ENCODE assay signal across 10 cellular contexts in genomic region chr9:127446720-127447415, GRCh38. TPM values are rescaled to one million over a fixed set of nuclear protein-coding genes. Genes with fewer than 3 reads are reported as not detected.
DNase-seq lines count a peak whose midpoint lies in the region; ATAC-seq and TF ChIP-seq lines count a peak whose summit lies in the region.
"Had no signal": no experiment of that assay in that cellular context is flagged by ENCODE, and none has a peak within 500 bp of the region (broad histone marks: within the 10 kb centered on the region; RNA-seq: fewer than 3 reads in every experiment).

No MANE protein-coding gene starts in this region.

- H3K4me1 Mint-ChIP-seq in central memory CD8-positive, alpha-beta T cell = peaks cover 35% of the 10 kb centered on the region

- intact Hi-C loops in PC-3 (cut with micrococcal nuclease) = no loop called here

- no peaks in the 10 kb centered on the region for H3K9me3 ChIP-seq in PC-3 (ENCODE audit: low read length)
- H3K9me3 ChIP-seq: suprapubic skin had no signal

- ATAC-seq in PC-3 (no peak; the same call in 1 of the 2 replicates), GM21737 (IDR thresholded peaks at IDR 0.05; ENCODE audit: unreplicated experiment) (no peak), HG03175 (IDR thresholded peaks at IDR 0.05; ENCODE audit: unreplicated experiment) (no peak), GM18498 (IDR thresholded peaks at IDR 0.05; ENCODE audit: unreplicated experiment) (no peak)
- ATAC-seq in central memory CD8-positive, alpha-beta T cell (replicated peaks; ENCODE audit: extremely low read depth, poor library complexity, severe bottlenecking) = no peak
- ATAC-seq: activated CD4-positive, CD25-positive, alpha-beta regulatory T cell treated with anti-CD3 and anti-CD28 coated beads, Interleukin-2, amount 50 U/mL, for 24 hours had no signal

- H4K20me1 ChIP-seq in PC-3 (ENCODE audit: low read length) = peaks cover 56% of the 10 kb centered on the region

- peaks cover 81% of the 10 kb centered on the region for H3K36me3 Mint-ChIP-seq in central memory CD8-positive, alpha-beta T cell (ENCODE audit: insufficient read depth)

- H3F3A ChIP-seq in PC-3 (ENCODE audit: low read length, unreplicated experiment) = peaks cover 7% of the 10 kb centered on the region

- no peak overlapping the region for H3K4me3 ChIP-seq in PC-3 (ENCODE audit: low read length)
- H3K4me3 ChIP-seq: suprapubic skin had no signal

- no peaks in the 10 kb centered on the region for H3K27me3 Mint-ChIP-seq in central memory CD8-positive, alpha-beta T cell

- H3K4me1 ChIP-seq in PC-3 (ENCODE audit: insufficient read depth, low read length) = peaks cover 9% of the 10 kb centered on the region; the same call in 1 of the 2 replicates

- H3K9ac ChIP-seq in PC-3 (ENCODE audit: low read length) = no peak overlapping the region

- CTCF ChIA-PET in PC-3 (lab: Charles Lee) = no interaction called here

- no peaks in the 10 kb centered on the region for H3K9me2 ChIP-seq in PC-3 (replicated peaks; ENCODE audit: low read length)

- DNase-seq in stimulated activated CD4-positive, alpha-beta T cell treated with anti-CD3 and anti-CD28 coated beads, Interleukin-15, amount 100 ng/mL, for 24 hours = peak; percentile 19
- DNase-seq in stimulated activated CD4-positive, alpha-beta T cell treated with anti-CD3 and anti-CD28 coated beads, Interleukin-2, amount 100 ng/mL, for 48 hours = no peak
- peak; percentile 18 for DNase-seq in PC-3
- DNase-seq in central memory CD8-positive, alpha-beta T cell (ENCODE audit: low spot score in 2 of 2) = no peak
- no peak for DNase-seq in HPDE6-E6E7 (ENCODE audit: extremely low spot score)

- H3K27ac ChIP-seq in PC-3 (ENCODE audit: low read length) = no peak overlapping the region
- H3K27ac ChIP-seq: suprapubic skin had no signal

- peaks cover 46% of the 10 kb centered on the region for H3K36me3 ChIP-seq in PC-3 (ENCODE audit: low read depth, low read length)

- H2AFZ ChIP-seq in PC-3 (ENCODE audit: low read length) = no peak overlapping the region

- H3K4me3 Mint-ChIP-seq in central memory CD8-positive, alpha-beta T cell = no peak overlapping the region

- H3K4me2 ChIP-seq in PC-3 (ENCODE audit: low read length) = no peak overlapping the region

- TF ChIP-seq CTCF in PC-3 (conservative IDR thresholded peaks at IDR 0.05; ENCODE audit: low read depth, low read length) = no peak

- POLR2A ChIA-PET in PC-3 (lab: Charles Lee; ENCODE audit: unreplicated experiment) = no interaction called here

- H3K27me3 ChIP-seq in PC-3 (ENCODE audit: low read length) = no peaks in the 10 kb centered on the region
- H3K27me3 ChIP-seq: suprapubic skin had no signal

- no TSS peak for BruUV-seq in PC-3 (replicated peaks; lab: Mats Ljungman, UMichigan)

- peak overlapping the region; percentile 44 for H3K27ac Mint-ChIP-seq in central memory CD8-positive, alpha-beta T cell (ENCODE audit: low read depth)

- H3K79me2 ChIP-seq in PC-3 (ENCODE audit: low read length) = peaks cover 38% of the 10 kb centered on the region

- no peaks in the 10 kb centered on the region for H3K9me3 Mint-ChIP-seq in central memory CD8-positive, alpha-beta T cell

RNA-seq across cellular contexts. Expression of gene RPL12, which starts 4.3 kb away (rescaled TPM):
- 1,109 and 1,417 TPM in 2 replicates for total RNA-seq in PC-3 (2014; rRNA removed)

RNA-seq across cellular contexts. Expression of gene LRSAM1, which starts 4.4 kb away (rescaled TPM):
- 9.6 and 11.1 TPM in 2 replicates for total RNA-seq in PC-3 (2014; rRNA removed)

RNA-seq across cellular contexts. Expression of gene ZNF79, which starts 22.7 kb away (rescaled TPM):
- 4.9 and 5.8 TPM in 2 replicates for total RNA-seq in PC-3 (2014; rRNA removed)

RNA-seq across cellular contexts. Expression of gene SLC2A8, which starts 49.9 kb away (rescaled TPM):
- 29.0 and 43.7 TPM in 2 replicates for total RNA-seq in PC-3 (2014; rRNA removed)

Comparison
In these comparisons a context has a peak if more than half of its experiments do, and no peak if none do; other contexts are left out.
1. DNase-seq: peak in stimulated activated CD4-positive, alpha-beta T cell treated with anti-CD3 and anti-CD28 coated beads, Interleukin-15, amount 100 ng/mL, for 24 hours (single experiment) and PC-3 (single experiment); none in stimulated activated CD4-positive, alpha-beta T cell treated with anti-CD3 and anti-CD28 coated beads, Interleukin-2, amount 100 ng/mL, for 48 hours (0 of 2), central memory CD8-positive, alpha-beta T cell (0 of 2) and HPDE6-E6E7 (single experiment).